In the genomic region with DNA sequence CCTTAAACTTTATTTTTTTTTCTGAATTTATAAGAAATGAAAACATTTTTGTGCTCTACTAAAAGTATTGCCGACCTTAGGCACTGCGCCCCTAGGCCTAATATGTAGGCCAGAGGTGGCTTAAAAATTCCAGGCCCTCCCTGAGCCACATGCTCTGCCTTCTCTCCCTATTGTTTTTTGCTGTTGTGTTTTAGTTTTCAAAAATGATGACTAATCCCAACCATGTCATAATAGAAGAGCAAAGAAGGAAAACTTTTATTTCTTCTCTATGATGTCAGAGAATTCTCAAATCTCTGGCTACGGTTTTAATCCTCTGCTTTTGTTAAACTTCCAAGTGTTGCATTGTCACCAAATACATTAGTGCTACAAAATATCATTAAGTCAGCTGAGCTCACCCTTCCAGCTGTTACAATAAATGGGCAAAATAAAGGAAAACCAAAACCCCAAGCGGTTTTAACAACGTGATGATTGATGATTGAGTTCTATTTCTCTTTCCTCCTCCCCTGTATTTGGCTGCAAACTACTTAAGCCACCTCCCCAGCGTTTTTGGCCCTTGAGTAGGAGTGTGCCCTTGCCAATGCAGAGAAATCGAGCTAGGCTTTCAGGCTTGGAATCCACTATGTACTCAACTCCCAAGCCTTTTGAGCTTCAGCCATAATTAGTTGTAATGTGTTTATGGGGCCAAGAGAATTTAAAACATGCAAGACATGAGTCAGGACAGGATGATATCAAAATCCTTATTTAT, we compare ENCODE assay signal across 1 cellular context.
TF ChIP-seq lines count a peak whose summit lies in the region.

No MANE protein-coding gene starts in this region.

TF ChIP-seq in GM23338, 12 proteins besides CTCF, POLR2A, EP300 and RAD21 (continued from another document):
- TF ChIP-seq, protein P1, sequence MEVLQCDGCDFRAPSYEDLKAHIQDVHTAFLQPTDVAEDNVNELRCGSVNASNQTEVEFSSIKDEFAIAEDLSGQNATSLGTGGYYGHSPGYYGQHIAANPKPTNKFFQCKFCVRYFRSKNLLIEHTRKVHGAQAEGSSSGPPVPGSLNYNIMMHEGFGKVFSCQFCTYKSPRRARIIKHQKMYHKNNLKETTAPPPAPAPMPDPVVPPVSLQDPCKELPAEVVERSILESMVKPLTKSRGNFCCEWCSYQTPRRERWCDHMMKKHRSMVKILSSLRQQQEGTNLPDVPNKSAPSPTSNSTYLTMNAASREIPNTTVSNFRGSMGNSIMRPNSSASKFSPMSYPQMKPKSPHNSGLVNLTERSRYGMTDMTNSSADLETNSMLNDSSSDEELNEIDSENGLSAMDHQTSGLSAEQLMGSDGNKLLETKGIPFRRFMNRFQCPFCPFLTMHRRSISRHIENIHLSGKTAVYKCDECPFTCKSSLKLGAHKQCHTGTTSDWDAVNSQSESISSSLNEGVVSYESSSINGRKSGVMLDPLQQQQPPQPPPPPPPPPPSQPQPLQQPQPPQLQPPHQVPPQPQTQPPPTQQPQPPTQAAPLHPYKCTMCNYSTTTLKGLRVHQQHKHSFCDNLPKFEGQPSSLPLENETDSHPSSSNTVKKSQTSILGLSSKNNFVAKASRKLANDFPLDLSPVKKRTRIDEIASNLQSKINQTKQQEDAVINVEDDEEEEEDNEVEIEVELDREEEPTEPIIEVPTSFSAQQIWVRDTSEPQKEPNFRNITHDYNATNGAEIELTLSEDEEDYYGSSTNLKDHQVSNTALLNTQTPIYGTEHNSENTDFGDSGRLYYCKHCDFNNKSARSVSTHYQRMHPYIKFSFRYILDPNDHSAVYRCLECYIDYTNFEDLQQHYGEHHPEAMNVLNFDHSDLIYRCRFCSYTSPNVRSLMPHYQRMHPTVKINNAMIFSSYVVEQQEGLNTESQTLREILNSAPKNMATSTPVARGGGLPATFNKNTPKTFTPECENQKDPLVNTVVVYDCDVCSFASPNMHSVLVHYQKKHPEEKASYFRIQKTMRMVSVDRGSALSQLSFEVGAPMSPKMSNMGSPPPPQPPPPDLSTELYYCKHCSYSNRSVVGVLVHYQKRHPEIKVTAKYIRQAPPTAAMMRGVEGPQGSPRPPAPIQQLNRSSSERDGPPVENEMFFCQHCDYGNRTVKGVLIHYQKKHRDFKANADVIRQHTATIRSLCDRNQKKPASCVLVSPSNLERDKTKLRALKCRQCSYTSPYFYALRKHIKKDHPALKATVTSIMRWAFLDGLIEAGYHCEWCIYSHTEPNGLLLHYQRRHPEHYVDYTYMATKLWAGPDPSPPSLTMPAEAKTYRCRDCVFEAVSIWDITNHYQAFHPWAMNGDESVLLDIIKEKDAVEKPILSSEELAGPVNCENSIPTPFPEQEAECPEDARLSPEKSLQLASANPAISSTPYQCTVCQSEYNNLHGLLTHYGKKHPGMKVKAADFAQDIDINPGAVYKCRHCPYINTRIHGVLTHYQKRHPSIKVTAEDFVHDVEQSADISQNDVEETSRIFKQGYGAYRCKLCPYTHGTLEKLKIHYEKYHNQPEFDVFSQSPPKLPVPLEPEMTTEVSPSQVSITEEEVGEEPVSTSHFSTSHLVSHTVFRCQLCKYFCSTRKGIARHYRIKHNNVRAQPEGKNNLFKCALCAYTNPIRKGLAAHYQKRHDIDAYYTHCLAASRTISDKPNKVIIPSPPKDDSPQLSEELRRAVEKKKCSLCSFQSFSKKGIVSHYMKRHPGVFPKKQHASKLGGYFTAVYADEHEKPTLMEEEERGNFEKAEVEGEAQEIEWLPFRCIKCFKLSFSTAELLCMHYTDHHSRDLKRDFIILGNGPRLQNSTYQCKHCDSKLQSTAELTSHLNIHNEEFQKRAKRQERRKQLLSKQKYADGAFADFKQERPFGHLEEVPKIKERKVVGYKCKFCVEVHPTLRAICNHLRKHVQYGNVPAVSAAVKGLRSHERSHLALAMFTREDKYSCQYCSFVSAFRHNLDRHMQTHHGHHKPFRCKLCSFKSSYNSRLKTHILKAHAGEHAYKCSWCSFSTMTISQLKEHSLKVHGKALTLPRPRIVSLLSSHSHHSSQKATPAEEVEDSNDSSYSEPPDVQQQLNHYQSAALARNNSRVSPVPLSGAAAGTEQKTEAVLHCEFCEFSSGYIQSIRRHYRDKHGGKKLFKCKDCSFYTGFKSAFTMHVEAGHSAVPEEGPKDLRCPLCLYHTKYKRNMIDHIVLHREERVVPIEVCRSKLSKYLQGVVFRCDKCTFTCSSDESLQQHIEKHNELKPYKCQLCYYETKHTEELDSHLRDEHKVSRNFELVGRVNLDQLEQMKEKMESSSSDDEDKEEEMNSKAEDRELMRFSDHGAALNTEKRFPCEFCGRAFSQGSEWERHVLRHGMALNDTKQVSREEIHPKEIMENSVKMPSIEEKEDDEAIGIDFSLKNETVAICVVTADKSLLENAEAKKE (CRISPR knock-in tag; IDR thresholded peaks at IDR 0.05): no peak
- TF ChIP-seq, protein P2, sequence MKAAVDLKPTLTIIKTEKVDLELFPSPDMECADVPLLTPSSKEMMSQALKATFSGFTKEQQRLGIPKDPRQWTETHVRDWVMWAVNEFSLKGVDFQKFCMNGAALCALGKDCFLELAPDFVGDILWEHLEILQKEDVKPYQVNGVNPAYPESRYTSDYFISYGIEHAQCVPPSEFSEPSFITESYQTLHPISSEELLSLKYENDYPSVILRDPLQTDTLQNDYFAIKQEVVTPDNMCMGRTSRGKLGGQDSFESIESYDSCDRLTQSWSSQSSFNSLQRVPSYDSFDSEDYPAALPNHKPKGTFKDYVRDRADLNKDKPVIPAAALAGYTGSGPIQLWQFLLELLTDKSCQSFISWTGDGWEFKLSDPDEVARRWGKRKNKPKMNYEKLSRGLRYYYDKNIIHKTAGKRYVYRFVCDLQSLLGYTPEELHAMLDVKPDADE (IDR thresholded peaks at IDR 0.05): no peak
